Comparison of ENCODE assay signal across 18 cellular contexts in the genomic region with DNA sequence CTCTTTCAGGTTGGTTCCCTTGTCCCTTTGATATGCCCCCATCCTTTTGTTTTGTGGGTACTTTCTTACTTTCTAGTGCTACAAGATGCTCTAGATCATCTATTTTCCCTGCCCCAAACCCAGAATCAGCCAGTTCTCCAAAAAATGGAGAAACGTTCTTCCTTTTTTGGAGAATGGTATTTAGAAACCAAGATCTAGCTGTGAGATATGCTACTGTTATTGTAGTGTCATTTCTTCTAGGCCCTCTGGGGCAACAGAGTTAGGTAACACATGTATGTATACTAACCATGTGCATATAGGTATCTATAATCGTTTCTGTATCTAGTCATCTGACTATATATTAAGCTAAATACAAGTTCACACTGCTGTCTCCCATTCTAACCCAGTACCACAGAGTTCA. TPM values are rescaled to one million over a fixed set of nuclear protein-coding genes. Genes with fewer than 3 reads are reported as not detected.
DNase-seq lines count a peak whose midpoint lies in the region; ATAC-seq and TF ChIP-seq lines count a peak whose summit lies in the region.
"Had no signal": no experiment of that assay in that cellular context is flagged by ENCODE, and none has a peak within 500 bp of the region (broad histone marks: within the 10 kb centered on the region; RNA-seq: fewer than 3 reads in every experiment).

No MANE protein-coding gene starts in this region.

- no peaks in the 10 kb centered on the region for H3K9me3 ChIP-seq in endodermal cell (ENCODE audit: control insufficient read depth, low read length)
- H3K9me3 ChIP-seq: BLaER1 treated with 17β-estradiol and CSF1 and Interleukin-3, amounts not matched to agents 10 nM and 100 nM; HAP-1 had no signal

- WGBS in endodermal cell (ENCODE audit: insufficient coverage in 1 of 2, insufficient read length in 1 of 2), 2 experiments = 96 to 100% methylated on average over 1 to 2 of the region's 2 CpGs

- no peak overlapping the region for H3K9ac ChIP-seq in endodermal cell (ENCODE audit: extremely low read depth, low read length, poor library complexity, severe bottlenecking)
- H3K9ac ChIP-seq: BLaER1 treated with 17β-estradiol and CSF1 and Interleukin-3, amounts not matched to agents 10 nM and 100 nM; GM23248 had no signal

- H3K9me3 Mint-ChIP-seq in activated CD8-positive, alpha-beta memory T cell treated with anti-CD3 and anti-CD28 coated beads, Interleukin-2, amount 10 ng/mL, durations not matched to agents 7 days and 5 days (ENCODE audit: low read depth) = no peaks in the 10 kb centered on the region
- no peaks in the 10 kb centered on the region for H3K9me3 Mint-ChIP-seq in endodermal cell
- H3K9me3 Mint-ChIP-seq: CD8-positive, alpha-beta T cell had no signal

- no peaks in the 10 kb centered on the region for H3K36me3 ChIP-seq in endodermal cell (ENCODE audit: control insufficient read depth, insufficient read depth, low read length)
- H3K36me3 ChIP-seq: BLaER1 treated with 17β-estradiol and CSF1 and Interleukin-3, amounts not matched to agents 10 nM and 100 nM; HAP-1 had no signal

- no peak for DNase-seq in activated CD8-positive, alpha-beta memory T cell treated with anti-CD3 and anti-CD28 coated beads, Interleukin-2, amount 10 ng/mL, durations not matched to agents 7 days and 5 days
- no peak for DNase-seq in activated CD8-positive, alpha-beta memory T cell treated with anti-CD3 and anti-CD28 coated beads for 24 hours
- DNase-seq in OCI-M1 (lab: John Stamatoyannopoulos, UW) = peak; percentile 55
- DNase-seq in endodermal cell = peak; percentile 7
- no peak for DNase-seq in activated effector memory CD4-positive, alpha-beta T cell treated with anti-CD3 and anti-CD28 coated beads, Interleukin-2, amount 50 U/mL, for 16 hours
- no peak for DNase-seq in stimulated activated CD8-positive, alpha-beta memory T cell treated with anti-CD3 and anti-CD28 coated beads, Interleukin-4, amount 100 ng/mL, for 48 hours
- DNase-seq: Calu3; CD8-positive, alpha-beta T cell; DMS 273 treated with DMSO at 0.1 percent for 48 hours; DMS53; DND-41; GM23248 had no signal

- CTCF ChIA-PET in activated CD8-positive, alpha-beta memory T cell treated with anti-CD3 and anti-CD28 coated beads, Interleukin-2, amount 10 ng/mL, durations not matched to agents 7 days and 5 days (lab: Charles Lee) = interaction anchor here (0.6 to 1.2 kb wide), 4 partner anchors 9 to 813 kb away, joined by 3 to 4 read pairs (median 4); no protein-coding TSS in a partner anchor

- H3K36me3 Mint-ChIP-seq in activated CD8-positive, alpha-beta memory T cell treated with anti-CD3 and anti-CD28 coated beads, Interleukin-2, amount 10 ng/mL, durations not matched to agents 7 days and 5 days = no peaks in the 10 kb centered on the region
- H3K36me3 Mint-ChIP-seq in endodermal cell (ENCODE audit: low read depth) = no peaks in the 10 kb centered on the region
- H3K36me3 Mint-ChIP-seq: CD8-positive, alpha-beta T cell had no signal

- no peak overlapping the region for H3K4me3 Mint-ChIP-seq in activated CD8-positive, alpha-beta memory T cell treated with anti-CD3 and anti-CD28 coated beads, Interleukin-2, amount 10 ng/mL, durations not matched to agents 7 days and 5 days
- no peak overlapping the region for H3K4me3 Mint-ChIP-seq in endodermal cell
- H3K4me3 Mint-ChIP-seq: B cell; CD8-positive, alpha-beta T cell had no signal

- H3K4me3 ChIP-seq in endodermal cell (ENCODE audit: low read length) = no peak overlapping the region
- H3K4me3 ChIP-seq: BLaER1 treated with 17β-estradiol and CSF1 and Interleukin-3, amounts not matched to agents 10 nM and 100 nM; GM23248; HAP-1 had no signal

- no peak overlapping the region for H3K27ac ChIP-seq in endodermal cell (ENCODE audit: low read depth, low read length)
- H3K27ac ChIP-seq: BLaER1 treated with 17β-estradiol and CSF1 and Interleukin-3, amounts not matched to agents 10 nM and 100 nM; GM23248; HL-60 had no signal

- H3K27ac Mint-ChIP-seq in activated CD8-positive, alpha-beta memory T cell treated with anti-CD3 and anti-CD28 coated beads, Interleukin-2, amount 10 ng/mL, durations not matched to agents 7 days and 5 days = no peak overlapping the region
- no peak overlapping the region for H3K27ac Mint-ChIP-seq in endodermal cell
- H3K27ac Mint-ChIP-seq: B cell; CD8-positive, alpha-beta T cell had no signal

- peaks cover 10% of the 10 kb centered on the region for H3K27me3 ChIP-seq in endodermal cell (ENCODE audit: control insufficient read depth, insufficient read depth, low read length, poor library complexity, severe bottlenecking)

- ATAC-seq in activated CD8-positive, alpha-beta memory T cell treated with anti-CD3 and anti-CD28 coated beads, Interleukin-2, amount 10 ng/mL, durations not matched to agents 7 days and 5 days = peak; percentile 27
- ATAC-seq: CD8-positive, alpha-beta T cell had no signal

- H3K27me3 Mint-ChIP-seq in activated CD8-positive, alpha-beta memory T cell treated with anti-CD3 and anti-CD28 coated beads, Interleukin-2, amount 10 ng/mL, durations not matched to agents 7 days and 5 days = peaks cover 21% of the 10 kb centered on the region
- peaks cover 34% of the 10 kb centered on the region for H3K27me3 Mint-ChIP-seq in endodermal cell (ENCODE audit: insufficient read depth)

- TF ChIP-seq CTCF in endodermal cell (conservative IDR thresholded peaks at IDR 0.05) = no peak

- peaks cover 10% of the 10 kb centered on the region for H3K4me1 Mint-ChIP-seq in activated CD8-positive, alpha-beta memory T cell treated with anti-CD3 and anti-CD28 coated beads, Interleukin-2, amount 10 ng/mL, durations not matched to agents 7 days and 5 days
- peaks cover 25% of the 10 kb centered on the region for H3K4me1 Mint-ChIP-seq in endodermal cell
- H3K4me1 Mint-ChIP-seq: B cell had no signal

- H3K4me1 ChIP-seq in endodermal cell (ENCODE audit: control insufficient read depth, insufficient read depth, low read length) = peaks cover 10% of the 10 kb centered on the region
- H3K4me1 ChIP-seq: HAP-1 had no signal

RNA-seq across cellular contexts. Expression of gene IGFBP6, which starts 6.9 kb away (rescaled TPM):
- 1 to 10 TPM; 1.8 to 3.9 TPM for total RNA-seq in activated CD8-positive, alpha-beta memory T cell treated with anti-CD3 and anti-CD28 coated beads, Interleukin-2, amount 10 ng/mL, durations not matched to agents 7 days and 5 days
- 10 to 100 TPM; 21.7 to 48.4 TPM for total RNA-seq in endodermal cell
- polyA plus RNA-seq in endodermal cell (2013, experiment 1 of 2) = 13.5 TPM
- 23.1 TPM for polyA plus RNA-seq in endodermal cell (2013, experiment 2 of 2)
- total RNA-seq: B cell had no signal

RNA-seq across cellular contexts. Expression of gene SPRYD3, which starts 11.4 kb away (rescaled TPM):
- total RNA-seq in activated CD8-positive, alpha-beta memory T cell treated with anti-CD3 and anti-CD28 coated beads, Interleukin-2, amount 10 ng/mL, durations not matched to agents 7 days and 5 days = 10 to 100 TPM; 27.8 to 29.7 TPM
- 10 to 100 TPM; 13.0 to 18.4 TPM for total RNA-seq in endodermal cell
- polyA plus RNA-seq in endodermal cell (2013, experiment 1 of 2) = 6.8 TPM
- 7.2 TPM for polyA plus RNA-seq in endodermal cell (2013, experiment 2 of 2)

RNA-seq across cellular contexts. Expression of gene SOAT2, which starts 12.7 kb away (rescaled TPM):
- total RNA-seq in activated CD8-positive, alpha-beta memory T cell treated with anti-CD3 and anti-CD28 coated beads, Interleukin-2, amount 10 ng/mL, durations not matched to agents 7 days and 5 days = 1 to 10 TPM; 1.1 to 5.9 TPM
- total RNA-seq in endodermal cell = under 1 TPM; 0.46 to 0.71 TPM
- 0.28 TPM for polyA plus RNA-seq in endodermal cell (2013, experiment 1 of 2)
- polyA plus RNA-seq in endodermal cell (2013, experiment 2 of 2) = 0.21 TPM
- total RNA-seq: A172, B cell, Calu3, GM23248, HT1080 had no signal

RNA-seq across cellular contexts. Expression of gene TNS2, which starts 40.7 kb away (rescaled TPM):
- total RNA-seq in activated CD8-positive, alpha-beta memory T cell treated with anti-CD3 and anti-CD28 coated beads, Interleukin-2, amount 10 ng/mL, durations not matched to agents 7 days and 5 days = under 1 TPM; 0.58 to 0.89 TPM
- total RNA-seq in endodermal cell = 10 to 100 TPM; 10.2 to 12.6 TPM
- polyA plus RNA-seq in endodermal cell (2013, experiment 1 of 2) = 9.5 TPM
- 9.6 TPM for polyA plus RNA-seq in endodermal cell (2013, experiment 2 of 2)

Comparison
In these comparisons a context has a peak if more than half of its experiments do, and no peak if none do; other contexts are left out.
1. DNase-seq: peak in OCI-M1 (single experiment) and endodermal cell (single experiment); none in activated CD8-positive, alpha-beta memory T cell treated with anti-CD3 and anti-CD28 coated beads, Interleukin-2, amount 10 ng/mL, durations not matched to agents 7 days and 5 days (single experiment), activated CD8-positive, alpha-beta memory T cell treated with anti-CD3 and anti-CD28 coated beads for 24 hours (single experiment), activated effector memory CD4-positive, alpha-beta T cell treated with anti-CD3 and anti-CD28 coated beads, Interleukin-2, amount 50 U/mL, for 16 hours (single experiment) and stimulated activated CD8-positive, alpha-beta memory T cell treated with anti-CD3 and anti-CD28 coated beads, Interleukin-4, amount 100 ng/mL, for 48 hours (single experiment).
2. RNA of gene IGFBP6, which starts 6.9 kb away (total RNA-seq): 21.7 to 48.4 TPM in endodermal cell; 1.8 to 3.9 TPM in activated CD8-positive, alpha-beta memory T cell treated with anti-CD3 and anti-CD28 coated beads, Interleukin-2, amount 10 ng/mL, durations not matched to agents 7 days and 5 days; every median in the first group is over 4 times any median in the second.